In genomic region chrX:56564182-56564885, GRCh38 we compare ENCODE assay signal across 8 cellular contexts. TPM values are rescaled to one million over a fixed set of nuclear protein-coding genes. Genes with fewer than 3 reads are reported as not detected.
DNase-seq lines count a peak whose midpoint lies in the region; ATAC-seq and TF ChIP-seq lines count a peak whose summit lies in the region.

No MANE protein-coding gene starts in this region.

- H3K4me1 ChIP-seq in gastroesophageal sphincter, result peaks cover 0 to 45% (median 0%) of the 10 kb centered on the region in 3 donors

- no peak for TF ChIP-seq CTCF in gastroesophageal sphincter (IDR thresholded peaks at IDR 0.05)

- H3K9me3 ChIP-seq in gastroesophageal sphincter, result no peaks in the 10 kb centered on the region

- H3K4me3 ChIP-seq in gastroesophageal sphincter, result peak overlapping the region; percentile 68 to 75

- DNase-seq in DMS79 (lab: John Stamatoyannopoulos, UW), result peak; percentile 15
- peak; percentile 41 for DNase-seq in NCI-H1694 treated with DMSO at 0.1 percent for 48 hours (lab: John Stamatoyannopoulos, UW)
- peak; percentile 6 for DNase-seq in activated T-helper 9 cell treated with anti-CD3 and anti-CD28 coated beads, Interleukin-2, amount 50 U/mL, for 16 hours (ENCODE audit: low read depth)
- peak; percentile 27 for DNase-seq in occipital lobe (lab: John Stamatoyannopoulos, UW)
- DNase-seq in foreskin melanocyte, result no peak
- DNase-seq in NCI-H2196 treated with DMSO at 0.1 percent for 48 hours (lab: John Stamatoyannopoulos, UW; ENCODE audit: unreplicated experiment), result no peak

- ATAC-seq in GM21717 (IDR thresholded peaks at IDR 0.05; ENCODE audit: unreplicated experiment) (peak; percentile 27), gastroesophageal sphincter (peak; percentile 40)

- peak overlapping the region; percentile 89 to 95 (median 94) for H3K27ac ChIP-seq in gastroesophageal sphincter

- H3K36me3 ChIP-seq in gastroesophageal sphincter, result no peaks in the 10 kb centered on the region

- TF ChIP-seq EP300 in gastroesophageal sphincter (IDR thresholded peaks at IDR 0.05), result no peak

- H3K27me3 ChIP-seq in gastroesophageal sphincter, result no peaks in the 10 kb centered on the region

- TF ChIP-seq POLR2A in gastroesophageal sphincter (IDR thresholded peaks at IDR 0.05), result no peak

- WGBS in gastroesophageal sphincter (ENCODE audit: low coverage in 1 of 2), 2 donors, result 0 to 59% methylated on average over 3 to 4 of the region's 23 CpGs

RNA-seq across cellular contexts. Expression of gene UBQLN2, which starts 0.9 kb away (rescaled TPM):
- total RNA-seq in gastroesophageal sphincter (10 to 100 TPM; 24.7 to 40.6 (median 32.0) TPM), occipital lobe (20.0 TPM)

Comparison
In these comparisons a context has a peak if more than half of its experiments do, and no peak if none do; other contexts are left out.
1. DNase-seq: peak in DMS79 (single experiment), NCI-H1694 treated with DMSO at 0.1 percent for 48 hours (single experiment), activated T-helper 9 cell treated with anti-CD3 and anti-CD28 coated beads, Interleukin-2, amount 50 U/mL, for 16 hours (single experiment) and occipital lobe (single experiment); none in foreskin melanocyte (single experiment) and NCI-H2196 treated with DMSO at 0.1 percent for 48 hours (single experiment).